In the genomic region with DNA sequence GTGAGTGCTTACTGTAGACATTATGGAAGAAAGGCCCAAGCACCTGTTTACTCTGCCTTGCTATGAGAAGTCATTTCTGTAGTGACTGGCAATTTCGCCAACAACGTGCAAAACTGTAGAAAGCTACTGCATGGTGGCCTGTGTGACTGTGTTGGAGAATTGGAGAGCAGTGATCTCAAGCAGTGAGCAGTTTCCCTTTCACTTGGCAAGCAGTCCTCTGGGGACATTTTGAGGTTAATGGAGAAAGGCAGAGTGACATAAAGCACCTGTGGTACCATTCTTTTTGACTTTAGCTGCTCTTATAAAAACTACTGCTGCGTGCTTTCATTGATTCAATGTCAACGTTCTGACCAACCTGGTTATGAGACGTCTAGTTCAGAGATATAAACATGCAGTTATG, we compare ENCODE assay signal across 21 cellular contexts.
"Had no signal": no experiment of that assay in that cellular context is flagged by ENCODE, and none has a peak within 500 bp of the region (broad histone marks: within the 10 kb centered on the region; RNA-seq: fewer than 3 reads in every experiment).

No MANE protein-coding gene starts in this region.

- H3K27ac Mint-ChIP-seq: activated naive CD4-positive, alpha-beta T cell treated with anti-CD3 and anti-CD28 coated beads, Interleukin-2, amount 10 ng/mL, durations not matched to agents 7 days and 5 days; activated naive CD8-positive, alpha-beta T cell treated with anti-CD3 and anti-CD28 coated beads, Interleukin-2, amount 50 U/mL, for 24 hours had no signal

- H3K27me3 Mint-ChIP-seq: activated naive CD4-positive, alpha-beta T cell treated with anti-CD3 and anti-CD28 coated beads, Interleukin-2, amount 10 ng/mL, durations not matched to agents 7 days and 5 days; activated naive CD8-positive, alpha-beta T cell treated with anti-CD3 and anti-CD28 coated beads, Interleukin-2, amount 50 U/mL, for 24 hours had no signal

- ATAC-seq: activated naive CD8-positive, alpha-beta T cell treated with anti-CD3 and anti-CD28 coated beads, Interleukin-2, amount 50 U/mL, for 24 hours; right cardiac atrium had no signal

- H3K36me3 ChIP-seq: ascending aorta, breast epithelium, left ventricle myocardium inferior, stomach, WERI-Rb-1 had no signal

- H3K27ac ChIP-seq: ascending aorta, breast epithelium, stomach, WERI-Rb-1 had no signal

- H3K4me3 Mint-ChIP-seq: activated naive CD4-positive, alpha-beta T cell treated with anti-CD3 and anti-CD28 coated beads, Interleukin-2, amount 10 ng/mL, durations not matched to agents 7 days and 5 days; activated naive CD8-positive, alpha-beta T cell treated with anti-CD3 and anti-CD28 coated beads, Interleukin-2, amount 50 U/mL, for 24 hours; neural crest cell had no signal

- H3K4me3 ChIP-seq: ascending aorta, breast epithelium, left ventricle myocardium inferior, stomach had no signal

- H3K4me1 ChIP-seq: ascending aorta, breast epithelium, left ventricle myocardium inferior, stomach had no signal

- DNase-seq: activated CD4-positive, alpha-beta T cell treated with anti-CD3 and anti-CD28 coated beads for 1 hour; activated CD8-positive, alpha-beta memory T cell treated with anti-CD3 and anti-CD28 coated beads for 24 hours; activated CD8-positive, alpha-beta memory T cell treated with anti-CD3 and anti-CD28 coated beads, Interleukin-2, amount 50 U/mL, for 48 hours; activated effector memory CD4-positive, alpha-beta T cell treated with Interleukin-2 at 50 U/mL for 16 hours; activated naive CD4-positive, alpha-beta T cell treated with anti-CD3 and anti-CD28 coated beads, Interleukin-2, amount 10 ng/mL, durations not matched to agents 7 days and 5 days; activated naive CD8-positive, alpha-beta T cell treated with anti-CD3 and anti-CD28 coated beads, Interleukin-2, amount 50 U/mL, for 24 hours; activated T-cell treated with anti-CD3 and anti-CD28 coated beads, Interleukin-2, amount 50 U/mL, for 48 hours; cortex of kidney; erythroblast; head of caudate nucleus; kidney; left ventricle myocardium inferior; mammary epithelial cell; right cardiac atrium; stimulated activated CD4-positive, alpha-beta T cell treated with anti-CD3 and anti-CD28 coated beads, Interleukin-2, amount 100 ng/mL, for 48 hours; stomach; trophoblast cell; WERI-Rb-1 had no signal

- H3K36me3 Mint-ChIP-seq: activated naive CD4-positive, alpha-beta T cell treated with anti-CD3 and anti-CD28 coated beads, Interleukin-2, amount 10 ng/mL, durations not matched to agents 7 days and 5 days had no signal

- H3K9me3 ChIP-seq: ascending aorta, breast epithelium, left ventricle myocardium inferior, stomach had no signal

- H3K9me3 Mint-ChIP-seq: activated naive CD8-positive, alpha-beta T cell treated with anti-CD3 and anti-CD28 coated beads, Interleukin-2, amount 50 U/mL, for 24 hours had no signal

- H3K27me3 ChIP-seq: ascending aorta, breast epithelium, stomach had no signal

- H3K4me1 Mint-ChIP-seq: activated naive CD4-positive, alpha-beta T cell treated with anti-CD3 and anti-CD28 coated beads, Interleukin-2, amount 10 ng/mL, durations not matched to agents 7 days and 5 days; activated naive CD8-positive, alpha-beta T cell treated with anti-CD3 and anti-CD28 coated beads, Interleukin-2, amount 50 U/mL, for 24 hours had no signal
